Comparison of ENCODE assay signal across 1 cellular context in the genomic region with DNA sequence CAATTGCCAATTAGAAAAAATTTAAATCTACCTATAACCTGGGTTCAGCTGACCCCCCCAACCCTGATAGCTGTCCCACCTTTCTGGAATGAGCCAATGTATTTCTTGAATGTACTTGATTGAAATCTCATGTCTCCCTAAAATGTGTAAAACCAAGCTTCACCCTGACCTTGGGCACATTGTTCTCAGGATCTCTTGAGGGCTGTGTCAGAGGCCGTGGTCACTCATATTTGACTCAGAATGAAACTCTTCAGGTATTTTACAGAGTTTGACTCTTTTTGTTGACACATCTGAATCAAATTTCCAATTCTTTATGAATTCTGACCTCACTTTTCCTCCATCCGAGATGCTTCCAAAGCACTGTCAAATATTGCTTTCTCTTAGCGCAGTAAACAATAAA.
TF ChIP-seq lines count a peak whose summit lies in the region.

No MANE protein-coding gene starts in this region.

TF ChIP-seq in GM23338, 12 proteins besides CTCF, POLR2A, EP300 and RAD21 (continued from another document):
- TF ChIP-seq, protein P1, sequence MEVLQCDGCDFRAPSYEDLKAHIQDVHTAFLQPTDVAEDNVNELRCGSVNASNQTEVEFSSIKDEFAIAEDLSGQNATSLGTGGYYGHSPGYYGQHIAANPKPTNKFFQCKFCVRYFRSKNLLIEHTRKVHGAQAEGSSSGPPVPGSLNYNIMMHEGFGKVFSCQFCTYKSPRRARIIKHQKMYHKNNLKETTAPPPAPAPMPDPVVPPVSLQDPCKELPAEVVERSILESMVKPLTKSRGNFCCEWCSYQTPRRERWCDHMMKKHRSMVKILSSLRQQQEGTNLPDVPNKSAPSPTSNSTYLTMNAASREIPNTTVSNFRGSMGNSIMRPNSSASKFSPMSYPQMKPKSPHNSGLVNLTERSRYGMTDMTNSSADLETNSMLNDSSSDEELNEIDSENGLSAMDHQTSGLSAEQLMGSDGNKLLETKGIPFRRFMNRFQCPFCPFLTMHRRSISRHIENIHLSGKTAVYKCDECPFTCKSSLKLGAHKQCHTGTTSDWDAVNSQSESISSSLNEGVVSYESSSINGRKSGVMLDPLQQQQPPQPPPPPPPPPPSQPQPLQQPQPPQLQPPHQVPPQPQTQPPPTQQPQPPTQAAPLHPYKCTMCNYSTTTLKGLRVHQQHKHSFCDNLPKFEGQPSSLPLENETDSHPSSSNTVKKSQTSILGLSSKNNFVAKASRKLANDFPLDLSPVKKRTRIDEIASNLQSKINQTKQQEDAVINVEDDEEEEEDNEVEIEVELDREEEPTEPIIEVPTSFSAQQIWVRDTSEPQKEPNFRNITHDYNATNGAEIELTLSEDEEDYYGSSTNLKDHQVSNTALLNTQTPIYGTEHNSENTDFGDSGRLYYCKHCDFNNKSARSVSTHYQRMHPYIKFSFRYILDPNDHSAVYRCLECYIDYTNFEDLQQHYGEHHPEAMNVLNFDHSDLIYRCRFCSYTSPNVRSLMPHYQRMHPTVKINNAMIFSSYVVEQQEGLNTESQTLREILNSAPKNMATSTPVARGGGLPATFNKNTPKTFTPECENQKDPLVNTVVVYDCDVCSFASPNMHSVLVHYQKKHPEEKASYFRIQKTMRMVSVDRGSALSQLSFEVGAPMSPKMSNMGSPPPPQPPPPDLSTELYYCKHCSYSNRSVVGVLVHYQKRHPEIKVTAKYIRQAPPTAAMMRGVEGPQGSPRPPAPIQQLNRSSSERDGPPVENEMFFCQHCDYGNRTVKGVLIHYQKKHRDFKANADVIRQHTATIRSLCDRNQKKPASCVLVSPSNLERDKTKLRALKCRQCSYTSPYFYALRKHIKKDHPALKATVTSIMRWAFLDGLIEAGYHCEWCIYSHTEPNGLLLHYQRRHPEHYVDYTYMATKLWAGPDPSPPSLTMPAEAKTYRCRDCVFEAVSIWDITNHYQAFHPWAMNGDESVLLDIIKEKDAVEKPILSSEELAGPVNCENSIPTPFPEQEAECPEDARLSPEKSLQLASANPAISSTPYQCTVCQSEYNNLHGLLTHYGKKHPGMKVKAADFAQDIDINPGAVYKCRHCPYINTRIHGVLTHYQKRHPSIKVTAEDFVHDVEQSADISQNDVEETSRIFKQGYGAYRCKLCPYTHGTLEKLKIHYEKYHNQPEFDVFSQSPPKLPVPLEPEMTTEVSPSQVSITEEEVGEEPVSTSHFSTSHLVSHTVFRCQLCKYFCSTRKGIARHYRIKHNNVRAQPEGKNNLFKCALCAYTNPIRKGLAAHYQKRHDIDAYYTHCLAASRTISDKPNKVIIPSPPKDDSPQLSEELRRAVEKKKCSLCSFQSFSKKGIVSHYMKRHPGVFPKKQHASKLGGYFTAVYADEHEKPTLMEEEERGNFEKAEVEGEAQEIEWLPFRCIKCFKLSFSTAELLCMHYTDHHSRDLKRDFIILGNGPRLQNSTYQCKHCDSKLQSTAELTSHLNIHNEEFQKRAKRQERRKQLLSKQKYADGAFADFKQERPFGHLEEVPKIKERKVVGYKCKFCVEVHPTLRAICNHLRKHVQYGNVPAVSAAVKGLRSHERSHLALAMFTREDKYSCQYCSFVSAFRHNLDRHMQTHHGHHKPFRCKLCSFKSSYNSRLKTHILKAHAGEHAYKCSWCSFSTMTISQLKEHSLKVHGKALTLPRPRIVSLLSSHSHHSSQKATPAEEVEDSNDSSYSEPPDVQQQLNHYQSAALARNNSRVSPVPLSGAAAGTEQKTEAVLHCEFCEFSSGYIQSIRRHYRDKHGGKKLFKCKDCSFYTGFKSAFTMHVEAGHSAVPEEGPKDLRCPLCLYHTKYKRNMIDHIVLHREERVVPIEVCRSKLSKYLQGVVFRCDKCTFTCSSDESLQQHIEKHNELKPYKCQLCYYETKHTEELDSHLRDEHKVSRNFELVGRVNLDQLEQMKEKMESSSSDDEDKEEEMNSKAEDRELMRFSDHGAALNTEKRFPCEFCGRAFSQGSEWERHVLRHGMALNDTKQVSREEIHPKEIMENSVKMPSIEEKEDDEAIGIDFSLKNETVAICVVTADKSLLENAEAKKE (CRISPR knock-in tag; IDR thresholded peaks at IDR 0.05): no peak
- TF ChIP-seq, protein P2, sequence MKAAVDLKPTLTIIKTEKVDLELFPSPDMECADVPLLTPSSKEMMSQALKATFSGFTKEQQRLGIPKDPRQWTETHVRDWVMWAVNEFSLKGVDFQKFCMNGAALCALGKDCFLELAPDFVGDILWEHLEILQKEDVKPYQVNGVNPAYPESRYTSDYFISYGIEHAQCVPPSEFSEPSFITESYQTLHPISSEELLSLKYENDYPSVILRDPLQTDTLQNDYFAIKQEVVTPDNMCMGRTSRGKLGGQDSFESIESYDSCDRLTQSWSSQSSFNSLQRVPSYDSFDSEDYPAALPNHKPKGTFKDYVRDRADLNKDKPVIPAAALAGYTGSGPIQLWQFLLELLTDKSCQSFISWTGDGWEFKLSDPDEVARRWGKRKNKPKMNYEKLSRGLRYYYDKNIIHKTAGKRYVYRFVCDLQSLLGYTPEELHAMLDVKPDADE (IDR thresholded peaks at IDR 0.05): no peak
- TF ChIP-seq STAT1 (IDR thresholded peaks at IDR 0.05; ENCODE audit: unreplicated experiment) (no peak), ZNF331 (CRISPR knock-in tag; IDR thresholded peaks at IDR 0.05; ENCODE audit: low read depth) (no peak)
